5 cellular contexts compared by ENCODE assay signal in genomic region chr20:64012385-64013146, GRCh38. TPM values are rescaled to one million over a fixed set of nuclear protein-coding genes. Genes with fewer than 3 reads are reported as not detected.
DNase-seq lines count a peak whose midpoint lies in the region; ATAC-seq, FAIRE-seq and TF ChIP-seq lines count a peak whose summit lies in the region.
"Not testable (repeated sequence)": the region's sequence is repeated elsewhere in the genome, so short reads cannot be mapped to it uniquely, and the experiment has no call there.

No MANE protein-coding gene starts in this region.

- intact Hi-C loops in GM12878 (cut with micrococcal nuclease; ENCODE audit: unreplicated experiment): loop anchor here (2.0 kb wide), 1 partner anchor 24 kb away; the partner anchor contains the start of gene C20orf204

- CTCF ChIA-PET in activated CD4-positive, alpha-beta T cell treated with anti-CD3 and anti-CD28 coated beads, Interleukin-2, amount 10 ng/mL, durations not matched to agents 7 days and 5 days (lab: Charles Lee): interaction anchor here (2.0 kb wide), 1 partner anchor 26 kb away, joined by 5 read pairs; no protein-coding TSS in a partner anchor
- CTCF ChIA-PET in GM12878 (lab: Yijun Ruan, JAX): interaction anchor here (1.6 kb wide), 1 partner anchor 26 kb away, joined by 4 read pairs; no protein-coding TSS in a partner anchor

- H3K9me3 Mint-ChIP-seq in activated CD4-positive, alpha-beta T cell treated with anti-CD3 and anti-CD28 coated beads, Interleukin-2, amount 10 ng/mL, durations not matched to agents 7 days and 5 days: peaks cover 21% of the 10 kb centered on the region
- not testable (repeated sequence) for H3K9me3 Mint-ChIP-seq in activated T-helper 17 cell treated with anti-CD3 and anti-CD28 coated beads, Interleukin-2, amount 50 U/mL, for 72 hours; natural killer cell treated with Interleukin-12 subunit alpha and Interleukin-12 subunit beta and Interleukin-15 and Interleukin-18, amount 100 ng/mL, for 72 hours

- SMC1A ChIA-PET in GM12878 (lab: Charles Lee; ENCODE audit: uncharacterized antibody, unreplicated experiment): interaction anchor here (1.7 kb wide), 1 partner anchor 32 kb away, joined by 6 read pairs; the partner anchor contains the start of gene PRPF6

- in situ Hi-C loops in GM12878 (cut with MboI): not testable (repeated sequence)

- RAD21 ChIA-PET in GM12878 (lab: Charles Lee; ENCODE audit: unreplicated experiment): interaction anchor here (0.7 kb wide), 1 partner anchor 63 kb away, joined by 4 read pairs; no protein-coding TSS in a partner anchor

- TF ChIP-seq RAD21 in GM12878 (IDR thresholded peaks at IDR 0.05; ENCODE audit: insufficient read depth, low read depth, low read length): not testable (repeated sequence)

- H3K27me3 Mint-ChIP-seq in activated CD4-positive, alpha-beta T cell treated with anti-CD3 and anti-CD28 coated beads, Interleukin-2, amount 10 ng/mL, durations not matched to agents 7 days and 5 days; activated T-helper 17 cell treated with anti-CD3 and anti-CD28 coated beads, Interleukin-2, amount 50 U/mL, for 72 hours; natural killer cell treated with Interleukin-12 subunit alpha and Interleukin-12 subunit beta and Interleukin-15 and Interleukin-18, amount 100 ng/mL, for 72 hours: not testable (repeated sequence)

- not testable (repeated sequence) for TF ChIP-seq EP300 in GM12878 (IDR thresholded peaks at IDR 0.05; ENCODE audit: borderline replicate concordance in 1 of 2, control insufficient read depth in 1 of 2, low read depth in 2 of 2, low read length in 2 of 2)

- peak overlapping the region; percentile 57 for H3K9ac ChIP-seq in GM12878 (ENCODE audit: control insufficient read depth, insufficient read depth, low read length)

- H3K4me3 ChIP-seq in Jurkat, Clone E6-1 (ENCODE audit: low read length): peak overlapping the region; percentile 11
- H3K4me3 ChIP-seq in GM12878: not testable (repeated sequence)

- peaks cover 53% of the 10 kb centered on the region for H3K9me3 ChIP-seq in GM12878 (replicated peaks; ENCODE audit: control insufficient read depth, insufficient read depth, low read length)

- POLR2A ChIA-PET in activated CD4-positive, alpha-beta T cell treated with anti-CD3 and anti-CD28 coated beads, Interleukin-2, amount 10 ng/mL, durations not matched to agents 7 days and 5 days (lab: Charles Lee): not testable (repeated sequence)
- POLR2A ChIA-PET in GM12878 (lab: Charles Lee): interaction anchor here (2.2 kb wide), 1 partner anchor 33 kb away, joined by 9 read pairs; the partner anchor contains the start of genes PRPF6 and SAMD10

- H3K4me3 Mint-ChIP-seq in activated CD4-positive, alpha-beta T cell treated with anti-CD3 and anti-CD28 coated beads, Interleukin-2, amount 10 ng/mL, durations not matched to agents 7 days and 5 days: peak overlapping the region; percentile 56
- H3K4me3 Mint-ChIP-seq in activated T-helper 17 cell treated with anti-CD3 and anti-CD28 coated beads, Interleukin-2, amount 50 U/mL, for 72 hours: peak overlapping the region; percentile 72
- peak overlapping the region; percentile 64 for H3K4me3 Mint-ChIP-seq in natural killer cell treated with Interleukin-12 subunit alpha and Interleukin-12 subunit beta and Interleukin-15 and Interleukin-18, amount 100 ng/mL, for 72 hours

- H3K27ac Mint-ChIP-seq in activated CD4-positive, alpha-beta T cell treated with anti-CD3 and anti-CD28 coated beads, Interleukin-2, amount 10 ng/mL, durations not matched to agents 7 days and 5 days: peak overlapping the region; percentile 93
- peak overlapping the region; percentile 89 for H3K27ac Mint-ChIP-seq in activated T-helper 17 cell treated with anti-CD3 and anti-CD28 coated beads, Interleukin-2, amount 50 U/mL, for 72 hours
- peak overlapping the region; percentile 85 to 87 for H3K27ac Mint-ChIP-seq in natural killer cell treated with Interleukin-12 subunit alpha and Interleukin-12 subunit beta and Interleukin-15 and Interleukin-18, amount 100 ng/mL, for 72 hours

- not testable (repeated sequence) for TF ChIP-seq CTCF in GM12878 (IDR thresholded peaks at IDR 0.05 in 2 of 3, conservative IDR thresholded peaks at IDR 0.05 in 1 of 3; ENCODE audit: control insufficient read depth in 2 of 3, extremely low read depth in 1 of 3, insufficient read depth in 1 of 3, low read depth in 3 of 3, low read length in 3 of 3)

- not testable (repeated sequence) for H2AFZ ChIP-seq in GM12878 (ENCODE audit: control insufficient read depth, low read depth, low read length)

- not testable (repeated sequence) for TF ChIP-seq POLR2A in GM12878 (IDR thresholded peaks at IDR 0.05; ENCODE audit: low read depth, low read length)

- BruUV-seq in GM12878 (replicated peaks; lab: Mats Ljungman, UMichigan): not testable (repeated sequence)

- H3K4me1 ChIP-seq in GM12878 (ENCODE audit: control insufficient read depth, insufficient read depth, low read length): peaks cover 27% of the 10 kb centered on the region

- H3K79me2 ChIP-seq in GM12878 (ENCODE audit: control insufficient read depth, insufficient read depth, low read length): not testable (repeated sequence)

- H3K36me3 Mint-ChIP-seq in activated CD4-positive, alpha-beta T cell treated with anti-CD3 and anti-CD28 coated beads, Interleukin-2, amount 10 ng/mL, durations not matched to agents 7 days and 5 days (ENCODE audit: low read depth): peaks cover 70% of the 10 kb centered on the region
- H3K36me3 Mint-ChIP-seq in activated T-helper 17 cell treated with anti-CD3 and anti-CD28 coated beads, Interleukin-2, amount 50 U/mL, for 72 hours (ENCODE audit: low read depth): peaks cover 79% of the 10 kb centered on the region
- peaks cover 24% of the 10 kb centered on the region for H3K36me3 Mint-ChIP-seq in natural killer cell treated with Interleukin-12 subunit alpha and Interleukin-12 subunit beta and Interleukin-15 and Interleukin-18, amount 100 ng/mL, for 72 hours

- DNase-seq in Jurkat, Clone E6-1 (ENCODE audit: low read depth, low spot score); activated CD4-positive, alpha-beta T cell treated with anti-CD3 and anti-CD28 coated beads, Interleukin-2, amount 10 ng/mL, durations not matched to agents 7 days and 5 days; GM12878 (ENCODE audit: low read depth, low spot score); natural killer cell treated with Interleukin-12 subunit alpha and Interleukin-12 subunit beta and Interleukin-15 and Interleukin-18, amount 100 ng/mL, for 72 hours (ENCODE audit: low spot score): not testable (repeated sequence)

- peaks cover 33 to 60% of the 10 kb centered on the region in 2 experiments for H3K36me3 ChIP-seq in GM12878 (ENCODE audit: control insufficient read depth in 2 of 2, insufficient read depth in 2 of 2, low read length in 1 of 2)

- ATAC-seq in activated T-helper 17 cell treated with anti-CD3 and anti-CD28 coated beads, Interleukin-2, amount 50 U/mL, for 72 hours (replicated peaks); natural killer cell treated with Interleukin-12 subunit alpha and Interleukin-12 subunit beta and Interleukin-15 and Interleukin-18, amount 100 ng/mL, for 72 hours: not testable (repeated sequence)
- peak; percentile 70 for ATAC-seq in GM12878

- not testable (repeated sequence) for H3K27me3 ChIP-seq in GM12878 (replicated peaks in 1 of 2; ENCODE audit: control insufficient read depth in 2 of 2, insufficient read depth in 2 of 2, low read length in 1 of 2)

- peaks cover 55% of the 10 kb centered on the region for H3K4me1 Mint-ChIP-seq in activated CD4-positive, alpha-beta T cell treated with anti-CD3 and anti-CD28 coated beads, Interleukin-2, amount 10 ng/mL, durations not matched to agents 7 days and 5 days
- peaks cover 31% of the 10 kb centered on the region for H3K4me1 Mint-ChIP-seq in activated T-helper 17 cell treated with anti-CD3 and anti-CD28 coated beads, Interleukin-2, amount 50 U/mL, for 72 hours
- peaks cover 20 to 24% of the 10 kb centered on the region in 2 donors for H3K4me1 Mint-ChIP-seq in natural killer cell treated with Interleukin-12 subunit alpha and Interleukin-12 subunit beta and Interleukin-15 and Interleukin-18, amount 100 ng/mL, for 72 hours (ENCODE audit: low read depth in 2 of 2)

- FAIRE-seq in GM12878 (lab: Jason Lieb, UNC): not testable (repeated sequence)

- peak overlapping the region; percentile 23; the same call in 1 of the 2 replicates for H3K4me2 ChIP-seq in GM12878 (ENCODE audit: control insufficient read depth, insufficient read depth)

- H4K20me1 ChIP-seq in GM12878 (ENCODE audit: control insufficient read depth, insufficient read depth): not testable (repeated sequence)

- 12% methylated on average over 10 of the region's 20 CpGs for WGBS in GM12878 (ENCODE audit: insufficient coverage, insufficient replicate concordance, low lambda C conversion rate, missing lambda C conversion rate)

- H3K27ac ChIP-seq in GM12878 (ENCODE audit: control insufficient read depth, insufficient read depth): peak overlapping the region; percentile 97

RNA-seq across cellular contexts. Expression of gene C20orf204, which starts 23.4 kb away (rescaled TPM):
- 2.0 TPM for polyA plus RNA-seq in Jurkat, Clone E6-1 (2012; ENCODE audit: insufficient read depth, insufficient read length)
- total RNA-seq in activated CD4-positive, alpha-beta T cell treated with anti-CD3 and anti-CD28 coated beads, Interleukin-2, amount 10 ng/mL, durations not matched to agents 7 days and 5 days: 1 to 10 TPM; 3.5 to 4.8 TPM
- total RNA-seq in activated T-helper 17 cell treated with anti-CD3 and anti-CD28 coated beads, Interleukin-2, amount 50 U/mL, for 72 hours: 10 to 100 TPM; 12.8 to 21.5 TPM
- total RNA-seq in GM12878 (2013; cell fraction: nucleolus; rRNA removed): 125 and 143 TPM in 2 replicates
- total RNA-seq in GM12878 (2014; rRNA removed) (32.4 and 39.5 TPM in 2 replicates), GM12878 (2014; rRNA removed; fragmentation: Illumina TruSeq; extraction: Trizol) (3.6 and 4.4 TPM in 2 replicates), GM12878 (2021) (49.1 and 56.0 TPM in 2 replicates)
- polyA plus RNA-seq in GM12878 (2011; ENCODE audit: low read depth): 4.1 TPM
- polyA plus RNA-seq in GM12878 (2011; rRNA removed) (2.9 and 6.9 TPM in 2 replicates), GM12878 (2014; fragmentation: Illumina TruSeq; extraction: Trizol) (0.48 and 1.6 TPM in 2 replicates), GM12878 (2014; fragmentation: Nextera tagmentation; extraction: Ambion mirVana) (under 1 TPM; 0.24 to 0.38 TPM), GM12878 (2014; rRNA removed) (37.1 and 42.9 TPM in 2 replicates), GM12878 (2016; fragmentation: Nextera tagmentation; extraction: Ambion mirVana) (10 to 100 TPM; 17.9 to 20.4 TPM)
- 13.5 and 27.8 TPM in 2 replicates for polyA plus RNA-seq in GM12878 (2011; cell fraction: cytosol; rRNA removed)
- polyA plus RNA-seq in GM12878 (2011; cell fraction: nucleus; rRNA removed): 95.3 and 97.7 TPM in 2 replicates
- 23.6 and 27.4 TPM in 2 replicates for polyA plus RNA-seq in GM12878 (2012)
- polyA minus RNA-seq in GM12878 (2011; rRNA and poly(A)+ RNA removed): 2.6 and 8.0 TPM in 2 replicates
- 5.6 and 6.0 TPM in 2 replicates for polyA minus RNA-seq in GM12878 (2011; cell fraction: cytosol; rRNA and poly(A)+ RNA removed)
- 20.7 and 27.4 TPM in 2 replicates for polyA minus RNA-seq in GM12878 (2011; cell fraction: nucleus; rRNA and poly(A)+ RNA removed)
- 1 to 10 TPM; 2.4 to 6.3 TPM for total RNA-seq in natural killer cell treated with Interleukin-12 subunit alpha and Interleukin-12 subunit beta and Interleukin-15 and Interleukin-18, amount 100 ng/mL, for 72 hours

RNA-seq across cellular contexts. Expression of gene PRPF6, which starts 31.6 kb away (rescaled TPM):
- 84.5 TPM for polyA plus RNA-seq in Jurkat, Clone E6-1 (2012; ENCODE audit: insufficient read depth, insufficient read length)
- total RNA-seq in activated CD4-positive, alpha-beta T cell treated with anti-CD3 and anti-CD28 coated beads, Interleukin-2, amount 10 ng/mL, durations not matched to agents 7 days and 5 days: 10 to 100 TPM; 67.1 to 70.8 TPM
- total RNA-seq in activated T-helper 17 cell treated with anti-CD3 and anti-CD28 coated beads, Interleukin-2, amount 50 U/mL, for 72 hours: 10 to 100 TPM; 88.5 to 97.4 TPM
- 134 and 156 TPM in 2 replicates for total RNA-seq in GM12878 (2013; cell fraction: nucleolus; rRNA removed)
- total RNA-seq in GM12878 (2014; rRNA removed): 57.6 and 62.5 TPM in 2 replicates
- 66.1 and 72.2 TPM in 2 replicates for total RNA-seq in GM12878 (2014; rRNA removed; fragmentation: Illumina TruSeq; extraction: Trizol)
- total RNA-seq in GM12878 (2021): 100 and 102 TPM in 2 replicates
- polyA plus RNA-seq in GM12878 (2011; ENCODE audit: low read depth): 52.6 TPM
- polyA plus RNA-seq in GM12878 (2011; rRNA removed): 33.4 and 52.7 TPM in 2 replicates
- 56.1 and 59.7 TPM in 2 replicates for polyA plus RNA-seq in GM12878 (2011; cell fraction: cytosol; rRNA removed)
- polyA plus RNA-seq in GM12878 (2011; cell fraction: nucleus; rRNA removed): 68.3 and 113 TPM in 2 replicates
- polyA plus RNA-seq in GM12878 (2012): 74.7 and 84.6 TPM in 2 replicates
- polyA plus RNA-seq in GM12878 (2014; fragmentation: Illumina TruSeq; extraction: Trizol): 53.4 and 73.9 TPM in 2 replicates
- polyA plus RNA-seq in GM12878 (2014; fragmentation: Nextera tagmentation; extraction: Ambion mirVana): 10 to 100 TPM in 1 of 2 experiments, 1 to 10 TPM in 1; 5.0 to 10.7 TPM
- 70.4 and 71.9 TPM in 2 replicates for polyA plus RNA-seq in GM12878 (2014; rRNA removed)
- polyA plus RNA-seq in GM12878 (2016; fragmentation: Nextera tagmentation; extraction: Ambion mirVana): 100 to 1,000 TPM in 1 of 2 experiments, 10 to 100 TPM in 1; 97.9 to 102 TPM
- 56.6 and 60.4 TPM in 2 replicates for polyA minus RNA-seq in GM12878 (2011; rRNA and poly(A)+ RNA removed)
- 25.3 and 31.2 TPM in 2 replicates for polyA minus RNA-seq in GM12878 (2011; cell fraction: cytosol; rRNA and poly(A)+ RNA removed)
- 22.7 and 36.7 TPM in 2 replicates for polyA minus RNA-seq in GM12878 (2011; cell fraction: nucleus; rRNA and poly(A)+ RNA removed)
- 10 to 100 TPM; 65.9 to 87.7 TPM for total RNA-seq in natural killer cell treated with Interleukin-12 subunit alpha and Interleukin-12 subunit beta and Interleukin-15 and Interleukin-18, amount 100 ng/mL, for 72 hours

RNA-seq across cellular contexts. Expression of gene SAMD10, which starts 33.1 kb away (rescaled TPM):
- 28.1 TPM for polyA plus RNA-seq in Jurkat, Clone E6-1 (2012; ENCODE audit: insufficient read depth, insufficient read length)
- total RNA-seq in activated CD4-positive, alpha-beta T cell treated with anti-CD3 and anti-CD28 coated beads, Interleukin-2, amount 10 ng/mL, durations not matched to agents 7 days and 5 days: 10 to 100 TPM; 16.3 to 17.2 TPM
- total RNA-seq in activated T-helper 17 cell treated with anti-CD3 and anti-CD28 coated beads, Interleukin-2, amount 50 U/mL, for 72 hours: 10 to 100 TPM; 21.4 to 32.7 TPM
- total RNA-seq in GM12878 (2013; cell fraction: nucleolus; rRNA removed): 118 and 125 TPM in 2 replicates
- total RNA-seq in GM12878 (2014; rRNA removed) (20.2 and 23.9 TPM in 2 replicates), GM12878 (2014; rRNA removed; fragmentation: Illumina TruSeq; extraction: Trizol) (7.3 and 9.1 TPM in 2 replicates), GM12878 (2021) (42.1 and 42.7 TPM in 2 replicates)
- polyA plus RNA-seq in GM12878 (2011; ENCODE audit: low read depth): 26.5 TPM
- polyA plus RNA-seq in GM12878 (2011; rRNA removed) (14.1 and 28.4 TPM in 2 replicates), GM12878 (2014; fragmentation: Illumina TruSeq; extraction: Trizol) (4.7 and 16.3 TPM in 2 replicates), GM12878 (2014; fragmentation: Nextera tagmentation; extraction: Ambion mirVana) (1 to 10 TPM; 1.3 to 3.5 TPM), GM12878 (2014; rRNA removed) (51.4 and 52.0 TPM in 2 replicates), GM12878 (2016; fragmentation: Nextera tagmentation; extraction: Ambion mirVana) (10 to 100 TPM; 16.1 to 19.5 TPM)
- 45.8 and 64.7 TPM in 2 replicates for polyA plus RNA-seq in GM12878 (2011; cell fraction: cytosol; rRNA removed)
- polyA plus RNA-seq in GM12878 (2011; cell fraction: nucleus; rRNA removed): 503 and 608 TPM in 2 replicates
- polyA plus RNA-seq in GM12878 (2012): 51.9 and 72.0 TPM in 2 replicates
- 4.3 and 15.1 TPM in 2 replicates for polyA minus RNA-seq in GM12878 (2011; rRNA and poly(A)+ RNA removed)
- 12.4 and 12.9 TPM in 2 replicates for polyA minus RNA-seq in GM12878 (2011; cell fraction: cytosol; rRNA and poly(A)+ RNA removed)
- 18.6 and 20.6 TPM in 2 replicates for polyA minus RNA-seq in GM12878 (2011; cell fraction: nucleus; rRNA and poly(A)+ RNA removed)
- 10 to 100 TPM; 33.3 to 33.6 TPM for total RNA-seq in natural killer cell treated with Interleukin-12 subunit alpha and Interleukin-12 subunit beta and Interleukin-15 and Interleukin-18, amount 100 ng/mL, for 72 hours

RNA-seq across cellular contexts. Expression of gene SOX18, which starts 36.9 kb away (rescaled TPM):
- polyA plus RNA-seq in Jurkat, Clone E6-1 (2012; ENCODE audit: insufficient read depth, insufficient read length): not detected
- under 1 TPM; 0.10 to 0.15 TPM for total RNA-seq in activated CD4-positive, alpha-beta T cell treated with anti-CD3 and anti-CD28 coated beads, Interleukin-2, amount 10 ng/mL, durations not matched to agents 7 days and 5 days
- under 1 TPM; 0.13 to 0.22 TPM for total RNA-seq in activated T-helper 17 cell treated with anti-CD3 and anti-CD28 coated beads, Interleukin-2, amount 50 U/mL, for 72 hours
- 25.0 and 25.2 TPM in 2 replicates for total RNA-seq in GM12878 (2013; cell fraction: nucleolus; rRNA removed)
- total RNA-seq in GM12878 (2014; rRNA removed): 0.16 and 0.28 TPM in 2 replicates
- total RNA-seq in GM12878 (2014; rRNA removed; fragmentation: Illumina TruSeq; extraction: Trizol): 0.09 TPM in 2 replicates
- 5.6 TPM in 2 replicates for total RNA-seq in GM12878 (2021)
- 0.13 TPM for polyA plus RNA-seq in GM12878 (2011; ENCODE audit: low read depth)
- 0.24 and 0.53 TPM in 2 replicates for polyA plus RNA-seq in GM12878 (2011; rRNA removed)
- 1.7 and 2.7 TPM in 2 replicates for polyA plus RNA-seq in GM12878 (2011; cell fraction: cytosol; rRNA removed)
- 6.0 and 7.2 TPM in 2 replicates for polyA plus RNA-seq in GM12878 (2011; cell fraction: nucleus; rRNA removed)
- polyA plus RNA-seq in GM12878 (2012): 1.3 and 2.5 TPM in 2 replicates
- not detected in 2 replicates for polyA plus RNA-seq in GM12878 (2014; fragmentation: Illumina TruSeq; extraction: Trizol)
- under 1 TPM; 0.05 TPM for polyA plus RNA-seq in GM12878 (2014; fragmentation: Nextera tagmentation; extraction: Ambion mirVana)
- polyA plus RNA-seq in GM12878 (2014; rRNA removed): 2.1 and 2.2 TPM in 2 replicates
- polyA plus RNA-seq in GM12878 (2016; fragmentation: Nextera tagmentation; extraction: Ambion mirVana): not detected
- polyA minus RNA-seq in GM12878 (2011; rRNA and poly(A)+ RNA removed): 0.37 and 0.46 TPM in 2 replicates
- polyA minus RNA-seq in GM12878 (2011; cell fraction: cytosol; rRNA and poly(A)+ RNA removed): 5.1 and 8.3 TPM in 2 replicates
- 1.6 and 3.3 TPM in 2 replicates for polyA minus RNA-seq in GM12878 (2011; cell fraction: nucleus; rRNA and poly(A)+ RNA removed)
- total RNA-seq in natural killer cell treated with Interleukin-12 subunit alpha and Interleukin-12 subunit beta and Interleukin-15 and Interleukin-18, amount 100 ng/mL, for 72 hours: not detected

RNA-seq across cellular contexts. Expression of gene ZNF512B, which starts 42.8 kb away (rescaled TPM):
- 18.4 TPM for polyA plus RNA-seq in Jurkat, Clone E6-1 (2012; ENCODE audit: insufficient read depth, insufficient read length)
- total RNA-seq in activated CD4-positive, alpha-beta T cell treated with anti-CD3 and anti-CD28 coated beads, Interleukin-2, amount 10 ng/mL, durations not matched to agents 7 days and 5 days: 10 to 100 TPM; 19.3 to 21.4 TPM
- total RNA-seq in activated T-helper 17 cell treated with anti-CD3 and anti-CD28 coated beads, Interleukin-2, amount 50 U/mL, for 72 hours: 10 to 100 TPM; 13.9 to 21.3 TPM
- total RNA-seq in GM12878 (2013; cell fraction: nucleolus; rRNA removed): 16.9 and 19.5 TPM in 2 replicates
- total RNA-seq in GM12878 (2014; rRNA removed): 11.2 and 12.1 TPM in 2 replicates
- total RNA-seq in GM12878 (2014; rRNA removed; fragmentation: Illumina TruSeq; extraction: Trizol): 5.2 and 5.6 TPM in 2 replicates
- total RNA-seq in GM12878 (2021): 21.2 and 23.9 TPM in 2 replicates
- polyA plus RNA-seq in GM12878 (2011; ENCODE audit: low read depth): 4.3 TPM
- polyA plus RNA-seq in GM12878 (2011; rRNA removed): 1.8 and 2.8 TPM in 2 replicates
- 4.7 and 6.6 TPM in 2 replicates for polyA plus RNA-seq in GM12878 (2011; cell fraction: cytosol; rRNA removed)
- 39.6 and 50.7 TPM in 2 replicates for polyA plus RNA-seq in GM12878 (2011; cell fraction: nucleus; rRNA removed)
- 11.0 and 14.2 TPM in 2 replicates for polyA plus RNA-seq in GM12878 (2012)
- 2.0 and 5.1 TPM in 2 replicates for polyA plus RNA-seq in GM12878 (2014; fragmentation: Illumina TruSeq; extraction: Trizol)
- polyA plus RNA-seq in GM12878 (2014; fragmentation: Nextera tagmentation; extraction: Ambion mirVana): under 1 TPM; 0.06 to 0.09 TPM
- 12.2 and 15.2 TPM in 2 replicates for polyA plus RNA-seq in GM12878 (2014; rRNA removed)
- 1 to 10 TPM; 1.1 to 1.6 TPM for polyA plus RNA-seq in GM12878 (2016; fragmentation: Nextera tagmentation; extraction: Ambion mirVana)
- polyA minus RNA-seq in GM12878 (2011; rRNA and poly(A)+ RNA removed): 1.8 and 4.2 TPM in 2 replicates
- polyA minus RNA-seq in GM12878 (2011; cell fraction: cytosol; rRNA and poly(A)+ RNA removed): 2.4 and 2.7 TPM in 2 replicates
- 4.0 and 6.9 TPM in 2 replicates for polyA minus RNA-seq in GM12878 (2011; cell fraction: nucleus; rRNA and poly(A)+ RNA removed)
- total RNA-seq in natural killer cell treated with Interleukin-12 subunit alpha and Interleukin-12 subunit beta and Interleukin-15 and Interleukin-18, amount 100 ng/mL, for 72 hours: 10 to 100 TPM in 1 of 2 donors, 1 to 10 TPM in 1; 9.6 to 13.8 TPM
